In the genomic region with DNA sequence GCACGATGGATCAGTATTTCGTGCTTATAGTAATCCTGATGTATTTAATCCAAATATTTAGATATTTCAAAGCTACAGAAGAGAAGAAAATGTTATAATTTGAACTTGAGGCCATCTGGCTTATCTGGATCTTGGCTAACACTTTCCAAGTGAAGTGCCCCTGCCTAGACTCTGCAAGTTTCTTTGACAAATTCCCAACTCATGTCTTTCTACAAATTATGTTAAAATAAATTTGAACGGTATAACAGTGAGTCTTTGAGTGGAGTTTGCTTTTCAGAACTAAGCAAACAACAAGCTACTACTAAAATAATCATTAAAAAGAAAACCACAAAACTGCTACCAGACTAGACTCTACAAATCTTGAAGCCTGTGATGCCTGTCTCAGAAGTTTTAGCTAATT, we compare ENCODE assay signal across 17 cellular contexts.
DNase-seq lines count a peak whose midpoint lies in the region; ATAC-seq and TF ChIP-seq lines count a peak whose summit lies in the region.
"Had no signal": no experiment of that assay in that cellular context is flagged by ENCODE, and none has a peak within 500 bp of the region (broad histone marks: within the 10 kb centered on the region; RNA-seq: fewer than 3 reads in every experiment).

No MANE protein-coding gene starts in this region.

- peak overlapping the region; percentile 29; the same call in 1 of the 2 replicates for H2AFZ ChIP-seq in PC-3 (ENCODE audit: low read length)

- peaks cover 60% of the 10 kb centered on the region for H3K4me1 ChIP-seq in PC-3 (ENCODE audit: insufficient read depth, low read length)
- peaks cover 0 to 4% of the 10 kb centered on the region in 2 donors for H3K4me1 ChIP-seq in left lung
- H3K4me1 ChIP-seq: BLaER1 treated with 17β-estradiol and CSF1 and Interleukin-3, amounts not matched to agents 10 nM and 100 nM had no signal

- H3K27ac ChIP-seq in PC-3 (ENCODE audit: low read length), result no peak overlapping the region
- H3K27ac ChIP-seq in left lung, result no peak overlapping the region
- H3K27ac ChIP-seq: BLaER1 treated with 17β-estradiol and CSF1 and Interleukin-3, amounts not matched to agents 10 nM and 100 nM had no signal

- no peak overlapping the region for H3K4me2 ChIP-seq in PC-3 (ENCODE audit: low read length)
- H3K4me2 ChIP-seq: BLaER1 treated with 17β-estradiol and CSF1 and Interleukin-3, amounts not matched to agents 10 nM and 100 nM had no signal

- H3K9me2 ChIP-seq in PC-3 (replicated peaks; ENCODE audit: low read length), result no peaks in the 10 kb centered on the region

- H3K79me2 ChIP-seq in PC-3 (ENCODE audit: low read length), result no peaks in the 10 kb centered on the region

- peaks cover 4% of the 10 kb centered on the region for H3F3A ChIP-seq in PC-3 (ENCODE audit: low read length, unreplicated experiment)

- peaks cover 0 to 6% (median 1%) of the 10 kb centered on the region in 9 donors for H3K9me3 Mint-ChIP-seq in naive thymus-derived CD8-positive, alpha-beta T cell
- H3K9me3 Mint-ChIP-seq: CD4-positive, alpha-beta T cell; HFFc6 had no signal

- H3K4me3 Mint-ChIP-seq in naive thymus-derived CD8-positive, alpha-beta T cell, result no peak overlapping the region
- H3K4me3 Mint-ChIP-seq: CD14-positive monocyte; CD4-positive, alpha-beta T cell; CD8-positive, alpha-beta memory T cell; HFFc6 had no signal

- DNase-seq in NCI-H69 (lab: John Stamatoyannopoulos, UW) (peak; percentile 39), PC-3 (peak; percentile 23), left lung (no peak), ACHN (no peak)
- no peak for DNase-seq in naive thymus-derived CD8-positive, alpha-beta T cell
- DNase-seq: AML-193; BE2C; CD4-positive, alpha-beta T cell; CD8-positive, alpha-beta memory T cell; DMS153; DND-41; GOT3; HFFc6 had no signal

- H4K20me1 ChIP-seq in PC-3 (ENCODE audit: low read length), result no peaks in the 10 kb centered on the region
- H4K20me1 ChIP-seq: BLaER1 treated with 17β-estradiol and CSF1 and Interleukin-3, amounts not matched to agents 10 nM and 100 nM had no signal

- intact Hi-C loops in PC-3 (cut with micrococcal nuclease) (no loop called here), left lung (cut with DNase I) (no loop called here)

- ATAC-seq in PC-3 (peak; percentile 1; the same call in 1 of the 2 replicates), left lung (peak; percentile 58), HG03442 (IDR thresholded peaks at IDR 0.05; ENCODE audit: unreplicated experiment) (no peak)
- no peak for ATAC-seq in naive thymus-derived CD8-positive, alpha-beta T cell

- H3K9me3 ChIP-seq in PC-3 (ENCODE audit: low read length) (no peaks in the 10 kb centered on the region), left lung (no peaks in the 10 kb centered on the region)
- H3K9me3 ChIP-seq: BE2C; BLaER1 treated with 17β-estradiol and CSF1 and Interleukin-3, amounts not matched to agents 10 nM and 100 nM; HAP-1 had no signal

- no TSS peak for BruUV-seq in PC-3 (replicated peaks; lab: Mats Ljungman, UMichigan)

- no peak overlapping the region for H3K9ac ChIP-seq in PC-3 (ENCODE audit: low read length)
- H3K9ac ChIP-seq: BLaER1 treated with 17β-estradiol and CSF1 and Interleukin-3, amounts not matched to agents 10 nM and 100 nM had no signal

- TF ChIP-seq CTCF in PC-3 (conservative IDR thresholded peaks at IDR 0.05; ENCODE audit: low read depth, low read length) (no peak), left lung (IDR thresholded peaks at IDR 0.05) (no peak)

- no peak overlapping the region for H3K4me3 ChIP-seq in PC-3 (ENCODE audit: low read length)
- no peak overlapping the region for H3K4me3 ChIP-seq in left lung
- H3K4me3 ChIP-seq: BLaER1 treated with 17β-estradiol and CSF1 and Interleukin-3, amounts not matched to agents 10 nM and 100 nM; HAP-1 had no signal

- CTCF ChIA-PET in PC-3 (lab: Charles Lee), result interaction anchor here (0.6 kb wide), 1 partner anchor 480 kb away, joined by 3 read pairs; no protein-coding TSS in a partner anchor

- H3K36me3 ChIP-seq in PC-3 (ENCODE audit: low read depth, low read length) (no peaks in the 10 kb centered on the region), left lung (no peaks in the 10 kb centered on the region)
- H3K36me3 ChIP-seq: BE2C; BLaER1 treated with 17β-estradiol and CSF1 and Interleukin-3, amounts not matched to agents 10 nM and 100 nM; HAP-1 had no signal

- H3K27me3 Mint-ChIP-seq in naive thymus-derived CD8-positive, alpha-beta T cell, result no peaks in the 10 kb centered on the region
- H3K27me3 Mint-ChIP-seq: CD4-positive, alpha-beta T cell; CD8-positive, alpha-beta memory T cell had no signal

- no peaks in the 10 kb centered on the region for H3K36me3 Mint-ChIP-seq in naive thymus-derived CD8-positive, alpha-beta T cell
- H3K36me3 Mint-ChIP-seq: CD14-positive monocyte; CD8-positive, alpha-beta memory T cell had no signal

- H3K4me1 Mint-ChIP-seq in naive thymus-derived CD8-positive, alpha-beta T cell, result no peaks in the 10 kb centered on the region
- H3K4me1 Mint-ChIP-seq: CD14-positive monocyte; CD8-positive, alpha-beta memory T cell had no signal

- H3K27me3 ChIP-seq in PC-3 (ENCODE audit: low read length) (no peaks in the 10 kb centered on the region), left lung (no peaks in the 10 kb centered on the region)
- H3K27me3 ChIP-seq: BE2C; BLaER1 treated with 17β-estradiol and CSF1 and Interleukin-3, amounts not matched to agents 10 nM and 100 nM had no signal

- H3K27ac Mint-ChIP-seq in naive thymus-derived CD8-positive, alpha-beta T cell, result no peak overlapping the region
- H3K27ac Mint-ChIP-seq: CD14-positive monocyte; CD4-positive, alpha-beta T cell; CD8-positive, alpha-beta memory T cell; HFFc6 had no signal

- in situ Hi-C loops in ACHN (cut with HindIII; ENCODE audit: low pct_ligation_motif_present, low pct_unique_long_range_greater_than_20kb, low sequenced_read_pairs), result loop anchor here (25.0 kb wide), 1 partner anchor 377 kb away; the partner anchor contains the start of gene PRICKLE1

- POLR2A ChIA-PET in PC-3 (lab: Charles Lee; ENCODE audit: unreplicated experiment), result no interaction called here
- POLR2A ChIA-PET in naive thymus-derived CD8-positive, alpha-beta T cell (lab: Charles Lee), result no interaction called here

Comparison
In these comparisons a context has a peak if more than half of its experiments do, and no peak if none do; other contexts are left out.
1. DNase-seq: peak in NCI-H69 (single experiment) and PC-3 (single experiment); none in left lung (0 of 2), naive thymus-derived CD8-positive, alpha-beta T cell (0 of 10) and ACHN (single experiment).
2. ATAC-seq: peak in PC-3 (single experiment) and left lung (single experiment); none in HG03442 (single experiment) and naive thymus-derived CD8-positive, alpha-beta T cell (0 of 2).